Comparison of ENCODE assay signal across 34 cellular contexts in genomic region chr9:101904845-101905244, GRCh38.
"Had no signal": no experiment of that assay in that cellular context is flagged by ENCODE, and none has a peak within 500 bp of the region (broad histone marks: within the 10 kb centered on the region; RNA-seq: fewer than 3 reads in every experiment).

No MANE protein-coding gene starts in this region.

- H3K9ac ChIP-seq: KMS-11 had no signal

- H3K27me3 ChIP-seq: MG63 had no signal

- H3K9me3 ChIP-seq: MG63 had no signal

- H3K36me3 ChIP-seq: MG63 had no signal

- H3K4me3 ChIP-seq: MG63 had no signal

- H3K27ac ChIP-seq: KMS-11 had no signal

- DNase-seq: Karpas-422, Kasumi-1, KG1, MG63, MM.1S, MV-4-11, NCI-H1048, NCI-H1092, NCI-H1092 treated with DMSO at 0.1 percent for 48 hours, NCI-H1105, NCI-H1105 treated with DMSO at 0.1 percent for 48 hours, NCI-H1417, NCI-H1417 treated with DMSO at 0.1 percent for 48 hours, NCI-H1436, NCI-H1436 treated with DMSO at 0.1 percent for 48 hours, NCI-H146, NCI-H1694, NCI-H1694 treated with DMSO at 0.1 percent for 48 hours, NCI-H187, NCI-H187 treated with DMSO at 0.1 percent for 48 hours, NCI-H1930, NCI-H2029, NCI-H2029 treated with DMSO at 0.1 percent for 48 hours, NCI-H2081, NCI-H2081 treated with DMSO at 0.1 percent for 48 hours, NCI-H2107, NCI-H2171, NCI-H2171 treated with DMSO at 0.1 percent for 48 hours, NCI-H2227 treated with DMSO at 0.1 percent for 48 hours, NCI-H226, NCI-H345, NCI-H446, NCI-H446 treated with DMSO at 0.1 percent for 48 hours had no signal

- H3K4me2 ChIP-seq: KMS-11 had no signal
